In the genomic region with DNA sequence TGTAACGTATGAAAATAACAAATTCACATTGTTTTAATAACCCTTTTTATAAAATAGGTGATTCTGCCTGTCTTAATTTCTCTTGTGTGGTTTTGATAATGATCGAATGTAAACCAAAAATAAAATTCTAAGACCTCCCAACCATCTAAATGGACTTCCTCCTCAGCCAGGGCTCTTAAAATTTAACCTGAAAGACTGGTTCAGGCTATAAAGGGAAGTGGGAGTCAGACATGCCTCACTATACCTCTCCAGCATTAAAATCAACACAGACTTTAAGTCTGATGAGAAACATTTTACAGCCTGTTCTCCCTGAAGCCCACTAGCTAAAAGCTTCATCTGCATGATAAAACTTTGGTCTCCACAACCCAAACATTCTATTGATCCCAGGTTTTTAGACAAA, we compare ENCODE assay signal across 14 cellular contexts.
"Had no signal": no experiment of that assay in that cellular context is flagged by ENCODE, and none has a peak within 500 bp of the region (broad histone marks: within the 10 kb centered on the region; RNA-seq: fewer than 3 reads in every experiment).

No MANE protein-coding gene starts in this region.

- H3K9me3 Mint-ChIP-seq: activated T-helper 17 cell treated with anti-CD3 and anti-CD28 coated beads, Interleukin-2, amount 50 U/mL, for 72 hours; endodermal cell; naive B cell; neural progenitor cell had no signal

- ATAC-seq: gastroesophageal sphincter, pancreas had no signal

- DNase-seq: activated CD4-positive, alpha-beta T cell treated with anti-CD3 and anti-CD28 coated beads, Interleukin-2, amount 50 U/mL, for 48 hours; activated naive CD4-positive, alpha-beta T cell treated with Interleukin-2 at 50 U/mL for 16 hours; aorta; cerebellar nuclear complex; endodermal cell; heart right ventricle; naive B cell; pancreas; stimulated activated CD4-positive, alpha-beta T cell treated with anti-CD3 and anti-CD28 coated beads, Interleukin-12 subunit alpha, Interleukin-12 subunit beta, amount 100 ng/mL, for 4 hours; stimulated activated CD4-positive, alpha-beta T cell treated with anti-CD3 and anti-CD28 coated beads, Interleukin-2, amount 100 ng/mL, for 24 hours; T-helper 9 cell had no signal

- H3K4me3 Mint-ChIP-seq: activated T-helper 17 cell treated with anti-CD3 and anti-CD28 coated beads, Interleukin-2, amount 50 U/mL, for 72 hours; endodermal cell; naive B cell; neural progenitor cell had no signal

- H3K4me3 ChIP-seq: gastroesophageal sphincter, heart right ventricle, neural progenitor cell, pancreas had no signal

- H3K9me3 ChIP-seq: gastroesophageal sphincter, heart right ventricle, pancreas had no signal

- H3K27ac Mint-ChIP-seq: activated T-helper 17 cell treated with anti-CD3 and anti-CD28 coated beads, Interleukin-2, amount 50 U/mL, for 72 hours; endodermal cell; neural progenitor cell had no signal

- H3K36me3 ChIP-seq: neural progenitor cell, pancreas had no signal

- H3K27ac ChIP-seq: gastroesophageal sphincter, heart right ventricle, neural progenitor cell, pancreas had no signal

- H3K4me1 Mint-ChIP-seq: activated T-helper 17 cell treated with anti-CD3 and anti-CD28 coated beads, Interleukin-2, amount 50 U/mL, for 72 hours; neural progenitor cell had no signal

- H3K27me3 Mint-ChIP-seq: activated T-helper 17 cell treated with anti-CD3 and anti-CD28 coated beads, Interleukin-2, amount 50 U/mL, for 72 hours had no signal

- H3K27me3 ChIP-seq: gastroesophageal sphincter, heart right ventricle, neural progenitor cell, pancreas had no signal
